ENCODE assay signal across 23 cellular contexts in the genomic region with DNA sequence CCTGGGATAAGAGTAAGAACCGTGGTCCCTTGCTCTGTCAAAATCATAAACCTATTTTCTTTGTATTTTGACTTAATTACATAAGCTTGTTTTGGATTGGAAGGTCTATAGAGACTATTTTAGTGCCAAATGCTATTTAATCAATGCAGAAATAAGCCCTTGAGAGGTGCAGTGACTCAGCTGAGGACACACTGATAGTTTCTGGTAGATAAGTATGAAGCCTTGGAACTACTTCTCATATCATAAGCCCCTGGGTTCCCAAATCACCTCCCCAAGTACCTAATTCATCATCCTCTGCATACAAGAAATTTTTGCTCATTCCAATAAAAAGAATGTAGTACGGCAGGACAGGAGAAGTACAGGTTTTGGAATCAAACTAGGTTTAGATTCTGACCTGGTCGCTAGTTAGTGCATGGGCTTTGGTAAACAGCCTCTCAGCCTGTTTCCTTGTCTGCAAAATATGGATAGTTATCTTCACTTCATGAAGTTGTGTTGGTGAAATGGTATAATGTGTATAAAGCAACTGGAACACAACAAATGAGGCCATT. TPM values are rescaled to one million over a fixed set of nuclear protein-coding genes. Genes with fewer than 3 reads are reported as not detected.
A peak's percentile ranks its signal among the peaks of the same experiment; 100 is the strongest.
DNase-seq lines count a peak whose midpoint lies in the region; ATAC-seq and TF ChIP-seq lines count a peak whose summit lies in the region.
"Had no signal": no experiment of that assay in that cellular context is flagged by ENCODE, and none has a peak within 500 bp of the region (broad histone marks: within the 10 kb centered on the region; RNA-seq: fewer than 3 reads in every experiment).

No MANE protein-coding gene starts in this region.

- WGBS in heart left ventricle, 4 donors: 83 to 89% (median 85%) methylated on average over 3 of the region's 3 CpGs
- 55 to 68% (median 59%) methylated on average over 3 of the region's 3 CpGs for WGBS in adrenal gland, 4 donors

- H3K4me1 ChIP-seq in heart left ventricle (peaks cover 0 to 50% (median 9%) of the 10 kb centered on the region in 12 donors), adrenal gland (replicated peaks in 1 of 2) (peaks cover 11 to 33% of the 10 kb centered on the region in 2 donors), muscle layer of duodenum (ENCODE audit: control insufficient read depth in 1 of 2, insufficient read depth in 2 of 2, low read length in 2 of 2) (peaks cover 0 to 8% of the 10 kb centered on the region in 2 donors), upper lobe of right lung (peaks cover 15% of the 10 kb centered on the region)
- H3K4me1 ChIP-seq: SJCRH30 had no signal

- H3K4me3 Mint-ChIP-seq in T-helper 17 cell: no peak overlapping the region
- H3K4me3 Mint-ChIP-seq: activated CD4-positive, alpha-beta T cell treated with anti-CD3 and anti-CD28 coated beads, Interleukin-2, amount 10 ng/mL, durations not matched to agents 7 days and 5 days; activated T-helper 1 cell treated with anti-CD3 and anti-CD28 coated beads, Interleukin-12 subunit alpha, Interleukin-12 subunit beta, Interleukin-2, Interleukin-4 antibody, amounts not matched to agents 30 ng/mL and 10 ng/mL and 1 ng/mL, durations not matched to agents 14 hours and 24 hours and 36 hours; T-cell had no signal

- TF ChIP-seq CTCF in heart left ventricle (IDR thresholded peaks at IDR 0.05) (no peak), adrenal gland (IDR thresholded peaks at IDR 0.05) (no peak), upper lobe of right lung (IDR thresholded peaks at IDR 0.05) (no peak)

- DNase-seq in heart left ventricle (no peak), Right ventricle myocardium superior (no peak), adrenal gland (peak in 2 of 7 donors; percentile 25 to 53), upper lobe of right lung (no peak), T-helper 17 cell (no peak)
- DNase-seq in activated CD4-positive, CD25-positive, alpha-beta regulatory T cell (lab: John Stamatoyannopoulos, UW): no peak
- DNase-seq in stimulated activated naive CD4-positive, alpha-beta T cell treated with Interleukin-2 at 50 U/mL for 16 hours (lab: John Stamatoyannopoulos, UW): no peak
- DNase-seq: activated CD4-positive, alpha-beta T cell treated with anti-CD3 and anti-CD28 coated beads, Interleukin-2, amount 10 ng/mL, durations not matched to agents 7 days and 5 days; AML-193; effector CD4-positive, alpha-beta T cell; left ventricle myocardium superior; NCI-H1092; NCI-H187; NCI-H524 treated with DMSO at 0.1 percent for 48 hours; NK-92 treated with Interleukin-12 subunit alpha and Interleukin-12 subunit beta, amount 100 ng/mL, for 24 hours; SJCRH30; T-cell had no signal

- no peaks in the 10 kb centered on the region for H3K27me3 ChIP-seq in heart left ventricle
- H3K27me3 ChIP-seq in adrenal gland: no peaks in the 10 kb centered on the region
- no peaks in the 10 kb centered on the region for H3K27me3 ChIP-seq in muscle layer of duodenum (ENCODE audit: low read depth, low read length)
- no peaks in the 10 kb centered on the region for H3K27me3 ChIP-seq in upper lobe of right lung
- H3K27me3 ChIP-seq: SJCRH30 had no signal

- no peaks in the 10 kb centered on the region for H3K27me3 Mint-ChIP-seq in T-helper 17 cell
- H3K27me3 Mint-ChIP-seq: activated CD4-positive, alpha-beta T cell treated with anti-CD3 and anti-CD28 coated beads, Interleukin-2, amount 10 ng/mL, durations not matched to agents 7 days and 5 days; T-cell had no signal

- peak overlapping the region in 7 of 12 donors; percentile 8 to 98 (median 26) for H3K27ac ChIP-seq in heart left ventricle
- H3K27ac ChIP-seq in adrenal gland: peak overlapping the region; percentile 14 to 66 (median 53)
- peak overlapping the region; percentile 33 for H3K27ac ChIP-seq in muscle layer of duodenum (ENCODE audit: low read length)
- H3K27ac ChIP-seq in upper lobe of right lung: peak overlapping the region; percentile 69
- H3K27ac ChIP-seq: SJCRH30 had no signal

- intact Hi-C loops in heart left ventricle (cut with DNase I) (loop anchor here in 1 of 10 donors (10.0 kb wide), 1 partner anchor 263 kb away; the partner anchor contains the start of genes PFKFB2 and YOD1), Right ventricle myocardium superior (cut with DNase I) (no loop called here), adrenal gland (cut with DNase I) (no loop called here), upper lobe of right lung (cut with DNase I) (no loop called here)

- ATAC-seq in heart left ventricle (no peak), Right ventricle myocardium superior (ENCODE audit: poor library complexity) (no peak), upper lobe of right lung (no peak), T-helper 17 cell (no peak)
- ATAC-seq: activated naive CD4-positive, alpha-beta T cell treated with anti-CD3 and anti-CD28 coated beads, Interleukin-2, amount 50 U/mL, for 72 hours; GM12878; left ventricle myocardium superior; Panc1; T-cell had no signal

- H3K27ac Mint-ChIP-seq in T-helper 17 cell: no peak overlapping the region
- H3K27ac Mint-ChIP-seq: activated CD4-positive, alpha-beta T cell treated with anti-CD3 and anti-CD28 coated beads, Interleukin-2, amount 10 ng/mL, durations not matched to agents 7 days and 5 days; activated naive CD4-positive, alpha-beta T cell treated with anti-CD3 and anti-CD28 coated beads, Interleukin-2, amount 50 U/mL, for 72 hours; activated T-helper 1 cell treated with anti-CD3 and anti-CD28 coated beads, Interleukin-12 subunit alpha, Interleukin-12 subunit beta, Interleukin-2, Interleukin-4 antibody, amounts not matched to agents 30 ng/mL and 10 ng/mL and 1 ng/mL, durations not matched to agents 14 hours and 24 hours and 36 hours had no signal

- H3K4me1 Mint-ChIP-seq in T-helper 17 cell: peaks cover 15% of the 10 kb centered on the region

- H3K36me3 Mint-ChIP-seq in T-helper 17 cell (ENCODE audit: low read depth): no peaks in the 10 kb centered on the region

- H3K9me3 ChIP-seq in heart left ventricle: no peaks in the 10 kb centered on the region
- no peaks in the 10 kb centered on the region for H3K9me3 ChIP-seq in adrenal gland (replicated peaks in 1 of 3)
- H3K9me3 ChIP-seq in muscle layer of duodenum (ENCODE audit: control insufficient read depth in 1 of 2, low read length in 2 of 2): no peaks in the 10 kb centered on the region
- no peaks in the 10 kb centered on the region for H3K9me3 ChIP-seq in upper lobe of right lung
- no peaks in the 10 kb centered on the region for H3K9me3 ChIP-seq in T-helper 17 cell (ENCODE audit: control insufficient read depth, low read length, poor library complexity, severe bottlenecking)
- H3K9me3 ChIP-seq: HAP-1, SJCRH30 had no signal

- H3K4me3 ChIP-seq in heart left ventricle (no peak overlapping the region), adrenal gland (no peak overlapping the region), muscle layer of duodenum (ENCODE audit: low read depth in 1 of 2, low read length in 2 of 2) (no peak overlapping the region), upper lobe of right lung (no peak overlapping the region)
- H3K4me3 ChIP-seq: GM12878, HAP-1, SJCRH30 had no signal

- H3K36me3 ChIP-seq in heart left ventricle (no peaks in the 10 kb centered on the region), adrenal gland (replicated peaks in 1 of 2) (peaks cover 0 to 1% of the 10 kb centered on the region in 2 donors), muscle layer of duodenum (ENCODE audit: control insufficient read depth in 1 of 2, insufficient read depth in 2 of 2, low read length in 2 of 2) (no peaks in the 10 kb centered on the region), upper lobe of right lung (no peaks in the 10 kb centered on the region)
- H3K36me3 ChIP-seq: HAP-1, SJCRH30 had no signal

- TF ChIP-seq POLR2A in heart left ventricle (IDR thresholded peaks at IDR 0.05): no peak
- TF ChIP-seq POLR2A in adrenal gland (IDR thresholded peaks at IDR 0.05): no peak

RNA-seq across cellular contexts. Expression of gene CD55, which starts 3.3 kb away (rescaled TPM):
- 100 to 1,000 TPM in 4 of 9 donors, 10 to 100 TPM in 5; 68.8 to 149 (median 91.2) TPM for total RNA-seq in heart left ventricle
- polyA plus RNA-seq in heart left ventricle: 100 to 1,000 TPM in 1 of 2 donors, 10 to 100 TPM in 1; 28.6 to 130 TPM
- total RNA-seq in Right ventricle myocardium superior: 73.6 TPM
- 100 to 1,000 TPM; 161 to 600 (median 271) TPM for total RNA-seq in adrenal gland
- 100 to 1,000 TPM in 1 of 3 donors, 10 to 100 TPM in 2; 79.4 to 248 (median 96.8) TPM for polyA plus RNA-seq in adrenal gland
- total RNA-seq in upper lobe of right lung: 512 TPM
- total RNA-seq in T-helper 17 cell: 100 to 1,000 TPM in 1 of 2 donors, 10 to 100 TPM in 1; 98.3 to 133 TPM
